ENCODE assay signal across 9 cellular contexts in the genomic region with DNA sequence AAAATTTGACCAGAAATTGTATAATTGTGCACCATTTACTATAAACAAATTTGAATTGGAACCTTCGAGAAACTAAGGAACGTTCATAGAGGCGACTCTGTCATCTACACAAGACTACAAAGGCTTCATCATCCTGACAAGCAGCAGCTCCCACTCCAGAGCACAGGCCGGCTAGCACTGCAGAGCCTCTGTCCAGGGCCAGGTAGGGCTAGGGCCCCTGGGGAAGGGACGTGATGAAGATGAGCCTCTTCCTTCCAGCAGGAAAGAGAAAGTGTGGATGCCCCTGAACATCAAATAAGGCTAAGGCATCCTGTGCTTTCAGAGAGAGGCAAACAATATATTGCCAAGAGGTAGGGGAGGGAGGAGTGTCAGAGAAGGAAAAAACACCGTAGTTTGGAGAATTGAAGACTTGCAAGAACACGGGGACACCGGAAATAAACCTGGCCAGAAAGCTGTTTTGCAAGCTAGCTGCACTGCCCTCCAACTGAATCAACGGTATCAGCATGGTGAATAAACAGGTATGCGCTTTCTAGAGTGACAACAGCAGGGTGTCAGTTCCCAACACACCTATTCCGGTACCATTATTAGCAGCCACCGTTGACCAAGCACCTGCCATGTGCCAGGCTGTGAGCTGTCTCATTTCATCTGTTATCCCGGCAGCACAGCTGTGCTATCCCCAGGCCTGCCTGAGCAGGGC. TPM values are rescaled to one million over a fixed set of nuclear protein-coding genes. Genes with fewer than 3 reads are reported as not detected.
DNase-seq lines count a peak whose midpoint lies in the region; ATAC-seq and TF ChIP-seq lines count a peak whose summit lies in the region.
"Had no signal": no experiment of that assay in that cellular context is flagged by ENCODE, and none has a peak within 500 bp of the region (broad histone marks: within the 10 kb centered on the region; RNA-seq: fewer than 3 reads in every experiment).

No MANE protein-coding gene starts in this region.

- TF ChIP-seq CTCF in GM23338 (conservative IDR thresholded peaks at IDR 0.05; ENCODE audit: low read depth in 2 of 2) (no peak), esophagus squamous epithelium (IDR thresholded peaks at IDR 0.05) (no peak), smooth muscle cell (IDR thresholded peaks at IDR 0.05; ENCODE audit: borderline replicate concordance, insufficient read depth, poor library complexity, severe bottlenecking) (no peak)

- H3K27me3 ChIP-seq in GM23338 (ENCODE audit: insufficient read depth) (no peaks in the 10 kb centered on the region), esophagus squamous epithelium (no peaks in the 10 kb centered on the region), smooth muscle cell (ENCODE audit: low read depth) (no peaks in the 10 kb centered on the region)

- no peak for DNase-seq in GM23338 (ENCODE audit: low spot score)
- no peak for DNase-seq in SK-N-MC (ENCODE audit: low read depth, low spot score)
- DNase-seq in esophagus squamous epithelium (lab: John Stamatoyannopoulos, UW): no peak
- DNase-seq in smooth muscle cell (lab: John Stamatoyannopoulos, UW; ENCODE audit: unreplicated experiment): no peak
- DNase-seq in activated gamma-delta T cell (lab: John Stamatoyannopoulos, UW): no peak

- H3K27ac ChIP-seq in GM23338 (ENCODE audit: low read depth) (no peak overlapping the region), SK-N-MC (peak overlapping the region; percentile 81), esophagus squamous epithelium (peak overlapping the region; percentile 87 to 96 (median 94)), smooth muscle cell (ENCODE audit: low read depth) (peak overlapping the region; percentile 92)
- H3K27ac ChIP-seq: KMS-11 had no signal

- H3K9me3 ChIP-seq in SK-N-MC (ENCODE audit: low read depth, low read length) (no peaks in the 10 kb centered on the region), esophagus squamous epithelium (no peaks in the 10 kb centered on the region), smooth muscle cell (replicated peaks; ENCODE audit: low read depth) (no peaks in the 10 kb centered on the region)

- H3K4me3 ChIP-seq in GM23338: peak overlapping the region; percentile 92
- H3K4me3 ChIP-seq in SK-N-MC: peak overlapping the region; percentile 84
- peak overlapping the region in 1 of 4 donors; percentile 81 for H3K4me3 ChIP-seq in esophagus squamous epithelium
- H3K4me3 ChIP-seq in smooth muscle cell: peak overlapping the region; percentile 80

- peaks cover 31% of the 10 kb centered on the region for H4K20me1 ChIP-seq in GM23338 (replicated peaks; ENCODE audit: insufficient read depth)
- H4K20me1 ChIP-seq in smooth muscle cell (ENCODE audit: low read depth): peaks cover under 1% of the 10 kb centered on the region

- H3K27me3 Mint-ChIP-seq in GM23338 (ENCODE audit: insufficient read depth, low read depth, poor library complexity): peaks cover 11% of the 10 kb centered on the region

- no peaks in the 10 kb centered on the region for H3K9me3 Mint-ChIP-seq in GM23338

- peaks cover 52% of the 10 kb centered on the region for H3K4me1 Mint-ChIP-seq in GM23338

- peaks cover 79% of the 10 kb centered on the region for H3K79me2 ChIP-seq in GM23338 (replicated peaks; ENCODE audit: insufficient read depth)
- H3K79me2 ChIP-seq in smooth muscle cell (ENCODE audit: low read depth): peaks cover 4% of the 10 kb centered on the region

- intact Hi-C loops in esophagus squamous epithelium (cut with DNase I): loop anchor here (5.0 kb wide), 1 partner anchor 151 kb away; no protein-coding TSS in a partner anchor

- H3K36me3 ChIP-seq in GM23338 (ENCODE audit: insufficient read depth) (no peaks in the 10 kb centered on the region), SK-N-MC (ENCODE audit: insufficient read depth, low read length) (no peaks in the 10 kb centered on the region), esophagus squamous epithelium (peaks cover 0 to 7% (median 0%) of the 10 kb centered on the region in 3 donors), smooth muscle cell (ENCODE audit: low read depth) (no peaks in the 10 kb centered on the region)

- H2AFZ ChIP-seq in GM23338 (no peak overlapping the region), smooth muscle cell (ENCODE audit: low read depth) (no peak overlapping the region)

- no peaks in the 10 kb centered on the region for H3K36me3 Mint-ChIP-seq in GM23338 (ENCODE audit: low read depth)

- no peak overlapping the region for H3K27ac Mint-ChIP-seq in GM23338

- H3K4me2 ChIP-seq in GM23338: peak overlapping the region; percentile 86
- peak overlapping the region; percentile 93 for H3K4me2 ChIP-seq in smooth muscle cell

- peak; percentile 14 for ATAC-seq in GM23338
- ATAC-seq in GM19397 (IDR thresholded peaks at IDR 0.05; ENCODE audit: unreplicated experiment): no peak
- no peak for ATAC-seq in HG02678 (IDR thresholded peaks at IDR 0.05; ENCODE audit: unreplicated experiment)
- ATAC-seq in HG02588 (IDR thresholded peaks at IDR 0.05; ENCODE audit: unreplicated experiment): no peak

- H3F3A ChIP-seq in GM23338 (replicated peaks; ENCODE audit: low read depth) (peaks cover 21% of the 10 kb centered on the region; the same call in 1 of the 2 replicates), smooth muscle cell (ENCODE audit: low read depth) (peaks cover 24% of the 10 kb centered on the region)

- peak overlapping the region; percentile 40 for H3K4me3 Mint-ChIP-seq in GM23338

- no peaks in the 10 kb centered on the region for H3K9me2 ChIP-seq in GM23338 (ENCODE audit: insufficient read depth)

- WGBS in esophagus squamous epithelium, 2 donors: 50 to 57% methylated on average over 13 of the region's 13 CpGs
- 74% methylated on average over 13 of the region's 13 CpGs for WGBS in smooth muscle cell (ENCODE audit: low lambda C conversion rate)

- no peak for TF ChIP-seq POLR2A in esophagus squamous epithelium (IDR thresholded peaks at IDR 0.05)

- H3K9ac ChIP-seq in SK-N-MC (ENCODE audit: insufficient read length) (peak overlapping the region; percentile 80), smooth muscle cell (ENCODE audit: low read depth) (peak overlapping the region; percentile 59)

- peaks cover 23% of the 10 kb centered on the region for H3K4me1 ChIP-seq in GM23338 (ENCODE audit: insufficient read depth)
- H3K4me1 ChIP-seq in esophagus squamous epithelium: peaks cover 9 to 52% (median 34%) of the 10 kb centered on the region in 3 donors
- peaks cover 19% of the 10 kb centered on the region for H3K4me1 ChIP-seq in smooth muscle cell (ENCODE audit: low read depth)

TF ChIP-seq in GM23338, 12 proteins besides CTCF, POLR2A, EP300 and RAD21 (continues in another document):
- no peak for TF ChIP-seq EZH2 (IDR thresholded peaks at IDR 0.05; ENCODE audit: low read depth, unreplicated experiment)

RNA-seq across cellular contexts. Expression of gene XXYLT1, which starts 12.4 kb away (rescaled TPM):
- total RNA-seq in GM23338 (2014; rRNA removed; shearing (Covaris generic)): 28.9 and 34.8 TPM in 2 replicates
- 13.5 and 14.7 TPM in 2 replicates for polyA plus RNA-seq in GM23338 (2016; fragmentation: Nextera tagmentation; extraction: Ambion mirVana)
- 10 to 100 TPM; 14.1 to 23.7 (median 15.4) TPM for total RNA-seq in esophagus squamous epithelium
- 22.2 and 28.7 TPM in 2 replicates for total RNA-seq in smooth muscle cell
- polyA plus RNA-seq in smooth muscle cell: 24.4 and 35.4 TPM in 2 replicates
